ENCODE assay signal across 9 cellular contexts in the genomic region with DNA sequence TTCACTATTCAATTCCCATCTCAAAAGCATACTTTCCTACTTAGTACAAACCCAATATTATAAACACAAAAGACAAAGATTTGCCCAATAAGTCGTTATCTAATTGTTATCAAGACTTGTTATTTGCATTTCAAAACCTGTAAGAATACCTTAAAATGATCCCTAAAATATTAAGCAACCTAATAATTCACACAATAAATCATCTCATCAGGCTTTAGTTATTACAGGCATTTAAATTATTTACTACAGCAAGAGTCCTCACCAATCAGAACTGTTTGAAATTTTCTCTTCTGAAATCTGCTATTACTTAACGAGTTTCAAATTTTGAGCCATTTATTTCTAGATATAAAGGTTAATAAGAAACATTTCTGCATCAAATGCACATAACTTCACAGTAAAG. TPM values are rescaled to one million over a fixed set of nuclear protein-coding genes. Genes with fewer than 3 reads are reported as not detected.
DNase-seq lines count a peak whose midpoint lies in the region; ATAC-seq, FAIRE-seq and TF ChIP-seq lines count a peak whose summit lies in the region.
"Had no signal": no experiment of that assay in that cellular context is flagged by ENCODE, and none has a peak within 500 bp of the region (broad histone marks: within the 10 kb centered on the region; RNA-seq: fewer than 3 reads in every experiment).

No MANE protein-coding gene starts in this region.

- H3K9me3 Mint-ChIP-seq in endothelial cell (ENCODE audit: unreplicated experiment) = no peaks in the 10 kb centered on the region

- H3K27me3 ChIP-seq in NT2/D1 (ENCODE audit: insufficient read depth, insufficient read length) (peaks cover 2% of the 10 kb centered on the region), psoas muscle (ENCODE audit: insufficient read depth in 3 of 3, low read length in 2 of 3) (no peaks in the 10 kb centered on the region)

- FAIRE-seq in HTR-8/SVneo (lab: Jason Lieb, UNC) = no peak

- TF ChIP-seq CTCF in endothelial cell (IDR thresholded peaks at IDR 0.05; ENCODE audit: unreplicated experiment) = no peak
- TF ChIP-seq CTCF in psoas muscle (IDR thresholded peaks at IDR 0.05) = no peak

- H3K27ac ChIP-seq in psoas muscle = peak overlapping the region; percentile 87

- H3K4me3 Mint-ChIP-seq in endothelial cell (ENCODE audit: unreplicated experiment) = peak overlapping the region; percentile 97

- H3K4me3 ChIP-seq in NT2/D1 (ENCODE audit: insufficient read length, low read depth) (peak overlapping the region; percentile 79), psoas muscle (peak overlapping the region; percentile 89)

- H3K27me3 Mint-ChIP-seq in endothelial cell (ENCODE audit: unreplicated experiment) = peaks cover 13% of the 10 kb centered on the region

- H3K4me1 Mint-ChIP-seq in endothelial cell (ENCODE audit: unreplicated experiment) = peaks cover 39% of the 10 kb centered on the region

- H3K4me1 ChIP-seq in NT2/D1 (ENCODE audit: insufficient read depth, insufficient read length) (no peaks in the 10 kb centered on the region), psoas muscle (peaks cover 13% of the 10 kb centered on the region)

- H3K36me3 Mint-ChIP-seq in endothelial cell (ENCODE audit: low read depth, unreplicated experiment) = no peaks in the 10 kb centered on the region

- ATAC-seq in psoas muscle (no peak), GM21367 (IDR thresholded peaks at IDR 0.05; ENCODE audit: unreplicated experiment) (no peak)
- ATAC-seq: esophagus mucosa had no signal

- DNase-seq in ELR (ENCODE audit: low read depth) = peak; percentile 30
- no peak for DNase-seq in NT2/D1 (ENCODE audit: low read depth, low spot score)
- no peak for DNase-seq in endothelial cell (ENCODE audit: low spot score)
- no peak for DNase-seq in psoas muscle
- no peak for DNase-seq in DMS79 (lab: John Stamatoyannopoulos, UW)
- no peak for DNase-seq in HTR-8/SVneo (ENCODE audit: insufficient read length, low spot score)
- DNase-seq in activated T-cell treated with anti-CD3 and anti-CD28 coated beads, Interleukin-2, amount 50 U/mL, for 1 hour = no peak

- no peak overlapping the region for H3K27ac Mint-ChIP-seq in endothelial cell (ENCODE audit: unreplicated experiment)

- H3K9ac ChIP-seq in NT2/D1 (ENCODE audit: insufficient read length, low read depth) = no peak overlapping the region

- WGBS in psoas muscle, 3 donors = 9 to 19% (median 13%) methylated on average over 2 of the region's 2 CpGs

- intact Hi-C loops in psoas muscle (cut with DNase I) = loop anchor here (5.0 to 10.0 kb wide), 3 partner anchors 53 to 136 kb away; no protein-coding TSS in a partner anchor

- H3K36me3 ChIP-seq in NT2/D1 (ENCODE audit: insufficient read depth, insufficient read length, low read length) = no peaks in the 10 kb centered on the region
- no peaks in the 10 kb centered on the region for H3K36me3 ChIP-seq in psoas muscle (ENCODE audit: insufficient read depth in 1 of 2, low read depth in 1 of 2)

- H3K9me3 ChIP-seq in NT2/D1 (ENCODE audit: insufficient read depth, low read length) = no peaks in the 10 kb centered on the region
- H3K9me3 ChIP-seq in psoas muscle = no peaks in the 10 kb centered on the region

RNA-seq across cellular contexts. Expression of a gene that starts 1.6 kb away (rescaled TPM):
- total RNA-seq in endothelial cell (ENCODE audit: unreplicated experiment) (98.7 TPM), psoas muscle (10 to 100 TPM; 12.3 to 21.4 (median 16.8) TPM)
- 1 to 10 TPM; 4.7 to 8.9 (median 5.6) TPM for polyA plus RNA-seq in psoas muscle
